17 cellular contexts compared by ENCODE assay signal in the genomic region with DNA sequence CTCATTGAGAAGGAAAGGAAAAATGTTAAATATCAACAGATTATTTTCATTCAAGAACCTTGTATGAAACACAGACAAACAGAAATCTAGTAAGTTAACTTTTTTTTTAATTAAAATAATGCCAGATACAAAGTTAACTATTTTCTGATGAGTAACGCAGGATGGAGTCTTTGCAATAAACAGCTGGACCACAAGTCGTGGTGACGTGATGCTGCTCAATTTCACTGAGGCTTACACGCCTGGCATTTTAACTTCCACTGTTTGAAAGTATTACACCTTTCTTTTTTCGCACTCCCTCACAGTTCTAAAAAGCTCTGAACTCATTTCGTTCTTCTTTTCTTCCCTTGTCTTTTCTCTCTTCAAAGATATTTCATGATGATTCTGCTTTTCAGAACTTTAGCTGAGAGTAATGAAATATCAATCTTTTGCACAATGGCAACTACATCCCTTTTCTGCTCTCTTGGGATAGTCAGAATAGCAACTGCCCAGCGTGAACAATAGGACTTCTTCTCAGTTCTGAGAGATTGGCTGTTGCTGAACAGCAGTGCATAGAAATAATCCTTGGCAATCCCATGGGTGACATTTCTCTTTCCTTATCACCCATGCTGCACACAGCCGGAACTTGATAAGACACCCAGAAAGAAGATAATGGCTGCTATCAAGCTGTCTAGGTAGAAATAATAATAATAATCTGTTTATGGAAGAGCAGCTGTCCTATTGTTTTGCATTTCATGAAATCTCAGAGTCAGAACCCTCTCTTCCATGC.
A peak's percentile ranks its signal among the peaks of the same experiment; 100 is the strongest.
DNase-seq lines count a peak whose midpoint lies in the region; ATAC-seq, FAIRE-seq and TF ChIP-seq lines count a peak whose summit lies in the region.
"Had no signal": no experiment of that assay in that cellular context is flagged by ENCODE, and none has a peak within 500 bp of the region (broad histone marks: within the 10 kb centered on the region; RNA-seq: fewer than 3 reads in every experiment).

No MANE protein-coding gene starts in this region.

- no peak for TF ChIP-seq POLR2A in K562 (conservative IDR thresholded peaks at IDR 0.05)

- POLR2A ChIA-PET in K562 (lab: Yijun Ruan, JAX) (interaction anchor here (0.8 to 1.4 kb wide), 4 partner anchors 12 to 160 kb away, joined by 3 to 4 read pairs (median 3); partner anchors contain the start of gene BTG1), GM10248 (lab: Yijun Ruan, JAX) (no interaction called here)
- POLR2A ChIA-PET in activated CD4-positive, alpha-beta memory T cell treated with anti-CD3 and anti-CD28 coated beads for 36 hours (lab: Charles Lee): no interaction called here

- H3K4me3 ChIP-seq in K562 (no peak overlapping the region), kidney (ENCODE audit: low read length in 2 of 2) (no peak overlapping the region)
- H3K4me3 ChIP-seq: psoas muscle had no signal

- peaks cover 3% of the 10 kb centered on the region for H3K36me3 Mint-ChIP-seq in activated CD4-positive, alpha-beta memory T cell treated with anti-CD3 and anti-CD28 coated beads for 36 hours
- H3K36me3 Mint-ChIP-seq: memory B cell had no signal

- no peak overlapping the region for H2AFZ ChIP-seq in K562 (ENCODE audit: low read depth, low read length)

- H3K9ac ChIP-seq in K562 (ENCODE audit: insufficient read depth in 1 of 2, low read depth in 2 of 2, low read length in 2 of 2) (no peak overlapping the region), kidney (ENCODE audit: low read length in 2 of 2) (no peak overlapping the region)

- WGBS in K562 (ENCODE audit: insufficient coverage, low coverage, missing lambda C conversion rate): 45% methylated on average over 8 of the region's 8 CpGs

- intact Hi-C loops in K562 (cut with micrococcal nuclease) (no loop called here), kidney (cut with DNase I) (no loop called here)
- intact Hi-C loops in activated CD4-positive, alpha-beta memory T cell treated with anti-CD3 and anti-CD28 coated beads for 36 hours (cut with micrococcal nuclease): no loop called here

- peak; percentile 39; the same call in 2 of the 3 replicates for ATAC-seq in K562
- ATAC-seq: psoas muscle had no signal

- H3K4me2 ChIP-seq in K562 (ENCODE audit: insufficient read depth, low read length): no peak overlapping the region

- CTCF ChIA-PET in K562 (lab: Yijun Ruan, JAX; ENCODE audit: low intra/inter-chr PET ratio) (no interaction called here), GM10248 (lab: Yijun Ruan, JAX) (interaction anchor here (1.9 to 4.1 kb wide), 2 partner anchors 17 to 174 kb away, joined by 5 to 15 read pairs; no protein-coding TSS in a partner anchor)
- CTCF ChIA-PET in activated CD4-positive, alpha-beta memory T cell treated with anti-CD3 and anti-CD28 coated beads for 36 hours (lab: Charles Lee): interaction anchor here (0.6 kb wide), 1 partner anchor 62 kb away, joined by 3 read pairs; no protein-coding TSS in a partner anchor

- H3K4me1 ChIP-seq in K562 (replicated peaks in 1 of 2; ENCODE audit: control insufficient read depth in 2 of 2, insufficient read depth in 2 of 2, low read length in 2 of 2) (peaks cover 0 to 15% of the 10 kb centered on the region in 2 experiments; a peak in 2 of 5 replicates), kidney (ENCODE audit: control insufficient read depth in 1 of 2, insufficient read depth in 1 of 2, low read depth in 1 of 2, low read length in 2 of 2) (no peaks in the 10 kb centered on the region)
- H3K4me1 ChIP-seq: psoas muscle had no signal

- no peaks in the 10 kb centered on the region for H3K27me3 Mint-ChIP-seq in activated CD4-positive, alpha-beta memory T cell treated with anti-CD3 and anti-CD28 coated beads for 36 hours
- H3K27me3 Mint-ChIP-seq: activated B cell treated with CpG ODN at 0.5 μM for 24 hours, memory B cell had no signal

- BruUV-seq in K562 (replicated peaks; lab: Mats Ljungman, UMichigan): no TSS peak

- H3K79me2 ChIP-seq in K562 (ENCODE audit: control insufficient read depth, insufficient read depth, low read length): no peaks in the 10 kb centered on the region

- H3K36me3 ChIP-seq in K562 (ENCODE audit: control insufficient read depth, insufficient read depth, low read length): no peaks in the 10 kb centered on the region
- no peaks in the 10 kb centered on the region for H3K36me3 ChIP-seq in kidney (ENCODE audit: control insufficient read depth in 1 of 2, insufficient read depth in 2 of 2, low read length in 2 of 2)

- no peaks in the 10 kb centered on the region for H3K27me3 ChIP-seq in K562 (ENCODE audit: control insufficient read depth in 2 of 2, insufficient read depth in 2 of 2, low read length in 2 of 2)

- no peak overlapping the region for H3K27ac Mint-ChIP-seq in activated CD4-positive, alpha-beta memory T cell treated with anti-CD3 and anti-CD28 coated beads for 36 hours
- H3K27ac Mint-ChIP-seq: activated B cell treated with CpG ODN at 0.5 μM for 24 hours, memory B cell had no signal

- H4K20me1 ChIP-seq in K562 (replicated peaks; ENCODE audit: control insufficient read depth, insufficient read depth, low read length): no peaks in the 10 kb centered on the region

- no peaks in the 10 kb centered on the region for H3K9me3 Mint-ChIP-seq in activated CD4-positive, alpha-beta memory T cell treated with anti-CD3 and anti-CD28 coated beads for 36 hours
- H3K9me3 Mint-ChIP-seq: activated B cell treated with CpG ODN at 0.5 μM for 24 hours, memory B cell had no signal

- peak; percentile 44 for TF ChIP-seq EP300 in K562 (IDR thresholded peaks at IDR 0.05; ENCODE audit: low read length)

- FAIRE-seq in K562 (lab: Jason Lieb, UNC): no peak
- no peak for FAIRE-seq in kidney (lab: Jason Lieb, UNC)

- TF ChIP-seq CTCF in K562 (IDR thresholded peaks at IDR 0.05 in 2 of 3, conservative IDR thresholded peaks at IDR 0.05 in 1 of 3; ENCODE audit: insufficient read depth in 2 of 3, low read depth in 1 of 3, low read length in 3 of 3) (no peak), GM10248 (IDR thresholded peaks at IDR 0.05; ENCODE audit: control extremely low read depth, extremely low read depth, low read depth, missing control alignments) (no peak), kidney (IDR thresholded peaks at IDR 0.05; ENCODE audit: borderline replicate concordance, extremely low read depth, insufficient read depth) (no peak)

- TF ChIP-seq RAD21 in K562 (CRISPR knock-in tag; conservative IDR thresholded peaks at IDR 0.05 in 1 of 2, IDR thresholded peaks at IDR 0.05 in 1 of 2): no peak

- H3K4me3 Mint-ChIP-seq in activated CD4-positive, alpha-beta memory T cell treated with anti-CD3 and anti-CD28 coated beads for 36 hours: no peak overlapping the region
- H3K4me3 Mint-ChIP-seq: activated B cell treated with CpG ODN at 0.5 μM for 24 hours, memory B cell had no signal

- DNase-seq in AG08396 (ENCODE audit: low spot score) (peak; percentile 62), H4 (ENCODE audit: low spot score) (peak; percentile 78), K562 (ENCODE audit: extremely low read depth in 1 of 4, low spot score in 3 of 4) (peak in 1 of 4 experiments; percentile 15), midbrain (lab: John Stamatoyannopoulos, UW) (peak; percentile 21), OCI-M1 (lab: John Stamatoyannopoulos, UW) (no peak), GM10248 (ENCODE audit: extremely low spot score) (no peak), kidney (no peak)
- DNase-seq in activated CD4-positive, alpha-beta memory T cell treated with anti-CD3 and anti-CD28 coated beads for 36 hours: no peak
- DNase-seq: activated B cell treated with CpG ODN at 0.5 μM for 24 hours; activated T-cell treated with anti-CD3 and anti-CD28 coated beads, Interleukin-2, amount 50 U/mL, for 48 hours; GDM1; NCI-H1694; NCI-H774; psoas muscle; stimulated activated CD4-positive, alpha-beta T cell treated with anti-CD3 and anti-CD28 coated beads, Interleukin-4, amount 100 ng/mL, for 24 hours; stimulated activated naive CD4-positive, alpha-beta T cell had no signal

- H3K9me3 ChIP-seq in K562 (replicated peaks; ENCODE audit: control insufficient read depth, insufficient read depth, low read depth, low read length) (no peaks in the 10 kb centered on the region), kidney (ENCODE audit: control insufficient read depth in 1 of 2, low read length in 2 of 2) (no peaks in the 10 kb centered on the region)
- H3K9me3 ChIP-seq: psoas muscle had no signal

- no peaks in the 10 kb centered on the region for H3K9me1 ChIP-seq in K562 (ENCODE audit: control insufficient read depth, insufficient read depth, low read length)

- H3K4me1 Mint-ChIP-seq in activated CD4-positive, alpha-beta memory T cell treated with anti-CD3 and anti-CD28 coated beads for 36 hours (ENCODE audit: low read depth): peaks cover 22% of the 10 kb centered on the region
- H3K4me1 Mint-ChIP-seq: activated B cell treated with CpG ODN at 0.5 μM for 24 hours had no signal

- in situ Hi-C loops in K562 (cut with MboI): no loop called here

- H3K27ac ChIP-seq in K562 (ENCODE audit: extremely low read depth, low read depth, low read length) (no peak overlapping the region), kidney (ENCODE audit: low read depth in 2 of 2, low read length in 2 of 2) (no peak overlapping the region)
- H3K27ac ChIP-seq: psoas muscle had no signal

TF ChIP-seq in K562, 482 proteins besides CTCF, POLR2A, EP300 and RAD21 (continues in another document):
- TF ChIP-seq SMARCB1 (IDR thresholded peaks at IDR 0.05; ENCODE audit: insufficient read length, low read depth) (no peak), ARID1B (IDR thresholded peaks at IDR 0.05) (peak; percentile 71), KLF6 (CRISPR knock-in tag; IDR thresholded peaks at IDR 0.05; ENCODE audit: borderline replicate concordance) (no peak), PCBP2 (IDR thresholded peaks at IDR 0.05; ENCODE audit: low read depth, low read length, poor library complexity, severe bottlenecking) (no peak), KLF16 (IDR thresholded peaks at IDR 0.05) (no peak), GATAD2B (IDR thresholded peaks at IDR 0.05; ENCODE audit: borderline replicate concordance) (0 out of 2 replicates have a peak, but pooled peaks have one; percentile 28), SMAD4 (CRISPR knock-in tag; conservative IDR thresholded peaks at IDR 0.05) (0 out of 2 replicates have a peak, but pooled peaks have one; percentile 31), NFE2 (IDR thresholded peaks at IDR 0.05; ENCODE audit: low read depth) (no peak), RAD51 (IDR thresholded peaks at IDR 0.05; ENCODE audit: borderline replicate concordance, low read depth) (no peak), CBFA2T3 (IDR thresholded peaks at IDR 0.05) (peak; percentile 57)
- TF ChIP-seq, protein P1, sequence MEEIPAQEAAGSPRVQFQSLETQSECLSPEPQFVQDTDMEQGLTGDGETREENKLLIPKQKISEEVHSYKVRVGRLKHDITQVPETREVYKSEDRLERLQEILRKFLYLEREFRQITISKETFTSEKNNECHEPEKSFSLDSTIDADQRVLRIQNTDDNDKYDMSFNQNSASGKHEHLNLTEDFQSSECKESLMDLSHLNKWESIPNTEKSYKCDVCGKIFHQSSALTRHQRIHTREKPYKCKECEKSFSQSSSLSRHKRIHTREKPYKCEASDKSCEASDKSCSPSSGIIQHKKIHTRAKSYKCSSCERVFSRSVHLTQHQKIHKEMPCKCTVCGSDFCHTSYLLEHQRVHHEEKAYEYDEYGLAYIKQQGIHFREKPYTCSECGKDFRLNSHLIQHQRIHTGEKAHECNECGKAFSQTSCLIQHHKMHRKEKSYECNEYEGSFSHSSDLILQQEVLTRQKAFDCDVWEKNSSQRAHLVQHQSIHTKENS (CRISPR knock-in tag; IDR thresholded peaks at IDR 0.05): no peak

Comparison
In these comparisons a context has a peak if more than half of its experiments do, and no peak if none do; other contexts are left out.
1. DNase-seq: peak in AG08396 (single experiment), H4 (single experiment) and midbrain (single experiment); none in activated CD4-positive, alpha-beta memory T cell treated with anti-CD3 and anti-CD28 coated beads for 36 hours (single experiment), OCI-M1 (single experiment), GM10248 (single experiment) and kidney (single experiment).